9 cellular contexts compared by ENCODE assay signal in genomic region chr16:2159052-2159838, GRCh38. TPM values are rescaled to one million over a fixed set of nuclear protein-coding genes. Genes with fewer than 3 reads are reported as not detected.
DNase-seq lines count a peak whose midpoint lies in the region; ATAC-seq and TF ChIP-seq lines count a peak whose summit lies in the region.
"Had no signal": no experiment of that assay in that cellular context is flagged by ENCODE, and none has a peak within 500 bp of the region (broad histone marks: within the 10 kb centered on the region; RNA-seq: fewer than 3 reads in every experiment).

No MANE protein-coding gene starts in this region.

- no peaks in the 10 kb centered on the region for H3K36me3 ChIP-seq in transverse colon

- ATAC-seq in foreskin keratinocyte = no peak
- no peak for ATAC-seq in GM18861 (IDR thresholded peaks at IDR 0.05; ENCODE audit: unreplicated experiment)

- intact Hi-C loops in transverse colon (cut with DNase I; ENCODE audit: low total_unique reads) = no loop called here

- peak overlapping the region; percentile 94 for H3K27ac ChIP-seq in cingulate gyrus (ENCODE audit: low read depth, low read length)
- H3K27ac ChIP-seq in transverse colon = peak overlapping the region; percentile 87 to 92 (median 90)
- no peak overlapping the region for H3K27ac ChIP-seq in foreskin keratinocyte

- in situ Hi-C loops in transverse colon (cut with MboI; ENCODE audit: low pct_ligation_motif_present in 1 of 4, low pct_unique_long_range_greater_than_20kb in 1 of 4, low sequenced_read_pairs in 3 of 4) = loop anchor here in 1 of 4 donors (25.0 kb wide), 1 partner anchor 328 kb away; the partner anchor contains the start of gene TBC1D24

- TF ChIP-seq EP300 in transverse colon (IDR thresholded peaks at IDR 0.05; ENCODE audit: low read depth) = peak; percentile 2

- DNase-seq in NCI-H2227 (lab: John Stamatoyannopoulos, UW; ENCODE audit: unreplicated experiment) (peak; percentile 49), NCI-H2227 treated with DMSO at 0.1 percent for 48 hours (lab: John Stamatoyannopoulos, UW) (no peak), midbrain (lab: John Stamatoyannopoulos, UW) (peak; percentile 66), transverse colon (peak; percentile 70), NCI-H1930 (lab: John Stamatoyannopoulos, UW) (no peak), foreskin keratinocyte (no peak)
- DNase-seq: activated effector memory CD4-positive, alpha-beta T cell treated with Interleukin-2 at 50 U/mL for 16 hours had no signal

- 40% methylated on average over 23 of the region's 28 CpGs; no CpG with 5 or more reads in 1 of the 2 donors for WGBS in transverse colon (ENCODE audit: low coverage in 1 of 2), 2 donors

- H3K4me1 ChIP-seq in transverse colon (peaks cover 46 to 83% (median 79%) of the 10 kb centered on the region in 4 donors), foreskin keratinocyte (peaks cover 15% of the 10 kb centered on the region)

- H3K9me3 ChIP-seq in transverse colon = no peaks in the 10 kb centered on the region

- H3K4me3 ChIP-seq in transverse colon = peak overlapping the region in 2 of 4 donors; percentile 13 to 38

- TF ChIP-seq CTCF in transverse colon (IDR thresholded peaks at IDR 0.05) (no peak), foreskin keratinocyte (conservative IDR thresholded peaks at IDR 0.05) (no peak)

- TF ChIP-seq POLR2A in transverse colon (IDR thresholded peaks at IDR 0.05) = no peak

- H3K27me3 ChIP-seq in transverse colon (no peaks in the 10 kb centered on the region), foreskin keratinocyte (no peaks in the 10 kb centered on the region)

RNA-seq across cellular contexts. Expression of gene TRAF7, which starts 3.7 kb away (rescaled TPM):
- 10 to 100 TPM; 43.4 to 80.4 (median 63.0) TPM for total RNA-seq in transverse colon
- total RNA-seq in foreskin keratinocyte = 86.0 and 89.7 TPM in 2 replicates
- 62.1 and 69.0 TPM in 2 replicates for polyA plus RNA-seq in foreskin keratinocyte

RNA-seq across cellular contexts. Expression of gene RAB26, which starts 10.8 kb away (rescaled TPM):
- total RNA-seq in transverse colon = 10 to 100 TPM in 3 of 4 donors, 1 to 10 TPM in 1; 8.3 to 28.4 (median 14.2) TPM
- 0.42 and 0.44 TPM in 2 replicates for total RNA-seq in foreskin keratinocyte
- polyA plus RNA-seq in foreskin keratinocyte = 0.49 and 0.72 TPM in 2 replicates

RNA-seq across cellular contexts. Expression of gene PKD1, which starts 23.5 kb away (rescaled TPM):
- total RNA-seq in transverse colon (1,000 to 10,000 TPM in 1 of 4 donors, 100 to 1,000 TPM in 3; 131 to 1,015 (median 289) TPM), foreskin keratinocyte (36.7 and 46.5 TPM in 2 replicates)
- 16.8 and 19.7 TPM in 2 replicates for polyA plus RNA-seq in foreskin keratinocyte

RNA-seq across cellular contexts. Expression of gene CASKIN1, which starts 37.2 kb away (rescaled TPM):
- under 1 TPM in 2 of 4 donors, not detected in 2; under 0.01 to 0.14 TPM for total RNA-seq in transverse colon
- total RNA-seq in foreskin keratinocyte = 0.03 and 0.04 TPM in 2 replicates
- polyA plus RNA-seq in foreskin keratinocyte = 0.06 and 0.08 TPM in 2 replicates

RNA-seq across cellular contexts. Expression of gene MLST8, which starts 46.0 kb away (rescaled TPM):
- total RNA-seq in transverse colon = 10 to 100 TPM; 50.8 to 81.8 (median 73.1) TPM
- total RNA-seq in foreskin keratinocyte = 21.8 and 29.2 TPM in 2 replicates
- 61.0 and 64.1 TPM in 2 replicates for polyA plus RNA-seq in foreskin keratinocyte

Comparison
In these comparisons a context has a peak if more than half of its experiments do, and no peak if none do; other contexts are left out.
1. DNase-seq: peak in NCI-H2227 (single experiment), midbrain (single experiment) and transverse colon (single experiment); none in NCI-H2227 treated with DMSO at 0.1 percent for 48 hours (single experiment), NCI-H1930 (0 of 2) and foreskin keratinocyte (0 of 2).